In genomic region chr3:46022909-46023785, GRCh38 we compare ENCODE assay signal across 17 cellular contexts. TPM values are rescaled to one million over a fixed set of nuclear protein-coding genes. Genes with fewer than 3 reads are reported as not detected.
DNase-seq lines count a peak whose midpoint lies in the region; ATAC-seq, FAIRE-seq and TF ChIP-seq lines count a peak whose summit lies in the region.
"Had no signal": no experiment of that assay in that cellular context is flagged by ENCODE, and none has a peak within 500 bp of the region (broad histone marks: within the 10 kb centered on the region; RNA-seq: fewer than 3 reads in every experiment).

No MANE protein-coding gene starts in this region.

- TF ChIP-seq POLR2A in K562 (conservative IDR thresholded peaks at IDR 0.05) (peak; percentile 77), testis (IDR thresholded peaks at IDR 0.05) (no peak)

- no peak overlapping the region for H3K23ac ChIP-seq in neuronal stem cell (ENCODE audit: low read depth, low read length, poor library complexity)

- H3K79me2 ChIP-seq in GM23338 (replicated peaks; ENCODE audit: insufficient read depth): no peaks in the 10 kb centered on the region
- no peaks in the 10 kb centered on the region for H3K79me2 ChIP-seq in K562 (ENCODE audit: control insufficient read depth, insufficient read depth, low read length)

- H3K9ac ChIP-seq in K562 (ENCODE audit: insufficient read depth in 1 of 2, low read depth in 2 of 2, low read length in 2 of 2) (peak overlapping the region in 1 of 2 experiments; percentile 16; a peak in 1 of 4 replicates), neuronal stem cell (ENCODE audit: low read depth, low read length, poor library complexity) (peak overlapping the region; percentile 35)
- H3K9ac ChIP-seq: BLaER1 treated with 17β-estradiol and CSF1 and Interleukin-3, amounts not matched to agents 10 nM and 100 nM; GM23248 had no signal

- H3K27ac ChIP-seq in GM23338 (ENCODE audit: low read depth): no peak overlapping the region
- H3K27ac ChIP-seq in K562 (ENCODE audit: extremely low read depth, low read depth, low read length): no peak overlapping the region
- H3K27ac ChIP-seq in neuronal stem cell (replicated peaks; ENCODE audit: low read length): no peak overlapping the region
- no peak overlapping the region for H3K27ac ChIP-seq in testis
- H3K27ac ChIP-seq: BLaER1 treated with 17β-estradiol and CSF1 and Interleukin-3, amounts not matched to agents 10 nM and 100 nM; GM23248 had no signal

- peak overlapping the region; percentile 49 for H2AK5ac ChIP-seq in neuronal stem cell (ENCODE audit: low read depth, low read length)

- H3K9me1 ChIP-seq in K562 (ENCODE audit: control insufficient read depth, insufficient read depth, low read length): no peaks in the 10 kb centered on the region

- DNase-seq in GM23338 (ENCODE audit: low spot score): no peak
- peak; percentile 68 to 85 (median 78) for DNase-seq in K562 (ENCODE audit: extremely low read depth in 1 of 4, low spot score in 3 of 4)
- DNase-seq in neuronal stem cell (ENCODE audit: low spot score): no peak
- peak; percentile 48 for DNase-seq in testis
- no peak for DNase-seq in foreskin fibroblast
- DNase-seq in SK-N-DZ (ENCODE audit: low spot score): no peak
- DNase-seq: ACHN; CD4-positive, CD25-positive, alpha-beta regulatory T cell; HCEC 1CT; HFFc6 had no signal

- no peaks in the 10 kb centered on the region for H4K20me1 ChIP-seq in GM23338 (replicated peaks; ENCODE audit: insufficient read depth)
- no peaks in the 10 kb centered on the region for H4K20me1 ChIP-seq in K562 (replicated peaks; ENCODE audit: control insufficient read depth, insufficient read depth, low read length)
- H4K20me1 ChIP-seq: BLaER1 treated with 17β-estradiol and CSF1 and Interleukin-3, amounts not matched to agents 10 nM and 100 nM had no signal

- FAIRE-seq in K562 (lab: Jason Lieb, UNC): peak; percentile 59
- FAIRE-seq: GM12891 had no signal

- no peak overlapping the region for H3K4me3 Mint-ChIP-seq in GM23338
- H3K4me3 Mint-ChIP-seq: CD4-positive, CD25-positive, alpha-beta regulatory T cell; HFFc6 had no signal

- 16% methylated on average over 34 of the region's 34 CpGs for WGBS in K562 (ENCODE audit: insufficient coverage, low coverage, missing lambda C conversion rate)
- no CpG with 5 or more reads among the region's 34 CpGs for WGBS in neuronal stem cell (ENCODE audit: extremely low coverage in 2 of 2, insufficient read length in 2 of 2, insufficient replicate concordance in 1 of 2), 2 donors
- whole genome bisulfite sequencing in testis, 2 donors: 72% methylated on average over 30 to 34 of the region's 34 CpGs

- H3K4me1 ChIP-seq in GM23338 (ENCODE audit: insufficient read depth) (no peaks in the 10 kb centered on the region), K562 (replicated peaks in 1 of 2; ENCODE audit: control insufficient read depth in 2 of 2, insufficient read depth in 2 of 2, low read length in 2 of 2) (peaks cover 2 to 12% of the 10 kb centered on the region in 2 experiments; a peak in 3 of 5 replicates), neuronal stem cell (ENCODE audit: control insufficient read depth in 2 of 2, insufficient read depth in 1 of 2, low read depth in 1 of 2, low read length in 2 of 2) (no peaks in the 10 kb centered on the region), testis (no peaks in the 10 kb centered on the region)

- POLR2A ChIA-PET in K562 (lab: Yijun Ruan, JAX): interaction anchor here (0.6 to 0.8 kb wide), 3 partner anchors 11 to 758 kb away, joined by 3 read pairs; no protein-coding TSS in a partner anchor

- no peak overlapping the region for H2BK12ac ChIP-seq in neuronal stem cell (ENCODE audit: low read length)

- TF ChIP-seq CTCF in GM23338 (conservative IDR thresholded peaks at IDR 0.05; ENCODE audit: low read depth in 2 of 2) (no peak), K562 (IDR thresholded peaks at IDR 0.05 in 2 of 3, conservative IDR thresholded peaks at IDR 0.05 in 1 of 3; ENCODE audit: insufficient read depth in 2 of 3, low read depth in 1 of 3, low read length in 3 of 3) (no peak), testis (IDR thresholded peaks at IDR 0.05) (no peak), foreskin fibroblast (IDR thresholded peaks at IDR 0.05; ENCODE audit: low read depth, low read length) (no peak)

- H3K9me3 ChIP-seq in K562 (replicated peaks; ENCODE audit: control insufficient read depth, insufficient read depth, low read depth, low read length): peaks cover 4% of the 10 kb centered on the region; the same call in 1 of the 2 replicates
- H3K9me3 ChIP-seq in neuronal stem cell (replicated peaks in 1 of 2; ENCODE audit: control insufficient read depth in 2 of 2, insufficient read depth in 1 of 2, low read depth in 1 of 2, low read length in 2 of 2): peaks cover 3 to 5% of the 10 kb centered on the region in 2 donors
- H3K9me3 ChIP-seq in testis: no peaks in the 10 kb centered on the region

- peak overlapping the region; percentile 25 for H2BK15ac ChIP-seq in neuronal stem cell (ENCODE audit: low read length)

- no peaks in the 10 kb centered on the region for H3K79me1 ChIP-seq in neuronal stem cell (ENCODE audit: low read depth, low read length)

- no peaks in the 10 kb centered on the region for H3K27me3 ChIP-seq in GM23338 (ENCODE audit: insufficient read depth)
- peaks cover 8 to 25% of the 10 kb centered on the region in 2 experiments; a peak in 4 of 5 replicates for H3K27me3 ChIP-seq in K562 (ENCODE audit: control insufficient read depth in 2 of 2, insufficient read depth in 2 of 2, low read length in 2 of 2)
- peaks cover 0 to 3% (median 0%) of the 10 kb centered on the region in 3 experiments for H3K27me3 ChIP-seq in neuronal stem cell (ENCODE audit: control insufficient read depth in 3 of 3, insufficient read depth in 3 of 3, low read depth in 1 of 3, low read length in 3 of 3)
- no peaks in the 10 kb centered on the region for H3K27me3 ChIP-seq in testis
- H3K27me3 ChIP-seq: BLaER1 treated with 17β-estradiol and CSF1 and Interleukin-3, amounts not matched to agents 10 nM and 100 nM had no signal

- no peak overlapping the region for H3K4ac ChIP-seq in neuronal stem cell (ENCODE audit: low read length)

- H4K91ac ChIP-seq in neuronal stem cell (ENCODE audit: low read depth, low read length, poor library complexity): no peak overlapping the region

- ATAC-seq in GM23338: no peak
- peak; percentile 99 for ATAC-seq in K562
- ATAC-seq in GM21381 (IDR thresholded peaks at IDR 0.05; ENCODE audit: unreplicated experiment): no peak

- TF ChIP-seq EP300 in K562 (IDR thresholded peaks at IDR 0.05; ENCODE audit: low read length): no peak

- no peak overlapping the region for H3K4me3 ChIP-seq in GM23338
- H3K4me3 ChIP-seq in K562: peak overlapping the region; percentile 7
- H3K4me3 ChIP-seq in neuronal stem cell (ENCODE audit: low read length in 2 of 2): no peak overlapping the region
- H3K4me3 ChIP-seq in testis: peak overlapping the region; percentile 33 to 54
- H3K4me3 ChIP-seq in foreskin fibroblast (ENCODE audit: low read depth in 1 of 2, low read length in 2 of 2): no peak overlapping the region
- H3K4me3 ChIP-seq: BLaER1 treated with 17β-estradiol and CSF1 and Interleukin-3, amounts not matched to agents 10 nM and 100 nM; GM23248 had no signal

- H3K4me2 ChIP-seq in GM23338 (no peak overlapping the region), K562 (ENCODE audit: insufficient read depth, low read length) (peak overlapping the region; percentile 72), neuronal stem cell (ENCODE audit: insufficient read depth, low read length, poor library complexity, severe bottlenecking) (no peak overlapping the region)
- H3K4me2 ChIP-seq: BLaER1 treated with 17β-estradiol and CSF1 and Interleukin-3, amounts not matched to agents 10 nM and 100 nM had no signal

- TF ChIP-seq RAD21 in K562 (CRISPR knock-in tag; conservative IDR thresholded peaks at IDR 0.05 in 1 of 2, IDR thresholded peaks at IDR 0.05 in 1 of 2): no peak

- no peak overlapping the region for H2BK120ac ChIP-seq in neuronal stem cell (ENCODE audit: low read depth, low read length)

- H3K4me1 Mint-ChIP-seq in GM23338: no peaks in the 10 kb centered on the region
- H3K4me1 Mint-ChIP-seq: CD4-positive, CD25-positive, alpha-beta regulatory T cell had no signal

- no TSS peak for BruUV-seq in K562 (replicated peaks; lab: Mats Ljungman, UMichigan)

- H3K18ac ChIP-seq in neuronal stem cell (ENCODE audit: low read length): no peak overlapping the region

- peak overlapping the region; percentile 58; the same call in 1 of the 2 replicates for H3K27ac Mint-ChIP-seq in GM23338
- H3K27ac Mint-ChIP-seq: CD4-positive, CD25-positive, alpha-beta regulatory T cell; HFFc6 had no signal

- intact Hi-C loops in K562 (cut with micrococcal nuclease) (no loop called here), testis (cut with DNase I; ENCODE audit: low total_unique reads) (no loop called here)

- H3F3A ChIP-seq in GM23338 (replicated peaks; ENCODE audit: low read depth): no peaks in the 10 kb centered on the region

- in situ Hi-C loops in K562 (cut with MboI): no loop called here

- peaks cover 19% of the 10 kb centered on the region for H3K9me3 Mint-ChIP-seq in GM23338

- H2AFZ ChIP-seq in GM23338 (peak overlapping the region; percentile 59; the same call in 1 of the 2 replicates), K562 (ENCODE audit: low read depth, low read length) (peak overlapping the region; percentile 88), neuronal stem cell (ENCODE audit: low read length) (peak overlapping the region; percentile 40)
- H2AFZ ChIP-seq: GM23248 had no signal

- H4K8ac ChIP-seq in neuronal stem cell (ENCODE audit: low read depth, low read length): no peak overlapping the region

- peaks cover 7% of the 10 kb centered on the region; the same call in 2 of the 3 replicates for H3K36me3 Mint-ChIP-seq in GM23338 (ENCODE audit: low read depth)
- H3K36me3 Mint-ChIP-seq: CD4-positive, CD25-positive, alpha-beta regulatory T cell had no signal

- peaks cover 9% of the 10 kb centered on the region for H3K27me3 Mint-ChIP-seq in GM23338 (ENCODE audit: insufficient read depth, low read depth, poor library complexity)

- H2BK5ac ChIP-seq in neuronal stem cell (ENCODE audit: low read length): no peak overlapping the region

- CTCF ChIA-PET in K562 (lab: Yijun Ruan, JAX; ENCODE audit: low intra/inter-chr PET ratio): no interaction called here

- H3K14ac ChIP-seq in neuronal stem cell (ENCODE audit: low read length): no peak overlapping the region

- 0 out of 2 replicates have a peak, but pooled peaks cover 4% of the 10 kb centered on the region for H3K36me3 ChIP-seq in GM23338 (ENCODE audit: insufficient read depth)
- no peaks in the 10 kb centered on the region for H3K36me3 ChIP-seq in K562 (ENCODE audit: control insufficient read depth, insufficient read depth, low read length)
- no peaks in the 10 kb centered on the region for H3K36me3 ChIP-seq in neuronal stem cell (replicated peaks in 1 of 2; ENCODE audit: control insufficient read depth in 2 of 2, insufficient read depth in 2 of 2, low read length in 2 of 2)
- no peaks in the 10 kb centered on the region for H3K36me3 ChIP-seq in testis (ENCODE audit: low read depth, missing control alignments)

- H3K9me2 ChIP-seq in GM23338 (ENCODE audit: insufficient read depth): 0 out of 2 replicates have a peak, but pooled peaks cover 7% of the 10 kb centered on the region

RNA-seq across cellular contexts. Expression of gene XCR1, which starts 4.1 kb away (rescaled TPM):
- not detected in 2 replicates for total RNA-seq in GM23338 (2014; rRNA removed; shearing (Covaris generic))
- polyA plus RNA-seq in GM23338 (2016; fragmentation: Nextera tagmentation; extraction: Ambion mirVana): not detected in 2 replicates
- not detected in 2 replicates for total RNA-seq in K562 (2011; cell fraction: chromatin; rRNA removed; ENCODE audit: low replicate concordance)
- total RNA-seq in K562 (2011; cell fraction: nucleolus; rRNA removed): not detected in 2 replicates
- total RNA-seq in K562 (2011; cell fraction: nucleoplasm; rRNA removed): not detected in 2 replicates
- not detected in 2 replicates for total RNA-seq in K562 (2014; rRNA removed)
- total RNA-seq in K562 (2014; rRNA removed; fragmentation: Illumina TruSeq; extraction: Trizol): not detected in 2 replicates
- total RNA-seq in K562 (2015; rRNA removed; fragmentation: Illumina TruSeq; extraction: Trizol): not detected in 2 replicates
- total RNA-seq in K562 (2021): not detected in 2 replicates
- polyA plus RNA-seq in K562 (2011; rRNA removed): not detected in 2 replicates
- polyA plus RNA-seq in K562 (2011; cell fraction: cytosol; rRNA removed): not detected in 2 replicates
- polyA plus RNA-seq in K562 (2011; cell fraction: nucleus; rRNA removed): not detected in 2 replicates
- not detected in 2 replicates for polyA plus RNA-seq in K562 (2012)
- polyA plus RNA-seq in K562 (2014; fragmentation: Illumina TruSeq; extraction: Trizol): not detected in 2 replicates
- not detected for polyA plus RNA-seq in K562 (2014; fragmentation: Nextera tagmentation; extraction: Ambion mirVana)
- polyA plus RNA-seq in K562 (2014; rRNA removed): not detected in 2 replicates
- polyA minus RNA-seq in K562 (2011; rRNA and poly(A)+ RNA removed): not detected in 2 replicates
- polyA minus RNA-seq in K562 (2011; cell fraction: cytosol; rRNA and poly(A)+ RNA removed): not detected in 2 replicates
- polyA minus RNA-seq in K562 (2011; cell fraction: nucleus; rRNA and poly(A)+ RNA removed): not detected in 2 replicates
- not detected for polyA plus RNA-seq in neuronal stem cell (2013, experiment 1 of 2)
- polyA plus RNA-seq in neuronal stem cell (2013, experiment 2 of 2): not detected
- under 1 TPM; 0.06 to 0.16 TPM for total RNA-seq in testis
- 0.34 TPM for polyA plus RNA-seq in testis (ENCODE audit: insufficient read depth, low read depth, low replicate concordance)
- polyA plus RNA-seq in SK-N-DZ (2014; cell fraction: cytosol; rRNA removed): not detected in 2 replicates
- polyA plus RNA-seq in SK-N-DZ (2014; cell fraction: nucleus; rRNA removed): not detected in 2 replicates
- total RNA-seq: A172; CD4-positive, CD25-positive, alpha-beta regulatory T cell; G401; GM23248; HFFc6; HT1080 had no signal
- polyA plus RNA-seq: CD4-positive, CD25-positive, alpha-beta regulatory T cell; GM23248 had no signal

RNA-seq across cellular contexts. Expression of gene FYCO1, which starts 27.5 kb away (rescaled TPM):
- total RNA-seq in GM23338 (2014; rRNA removed; shearing (Covaris generic)): 17.2 and 19.1 TPM in 2 replicates
- 3.8 and 4.5 TPM in 2 replicates for polyA plus RNA-seq in GM23338 (2016; fragmentation: Nextera tagmentation; extraction: Ambion mirVana)
- 31.3 and 41.9 TPM in 2 replicates for total RNA-seq in K562 (2011; cell fraction: chromatin; rRNA removed; ENCODE audit: low replicate concordance)
- total RNA-seq in K562 (2011; cell fraction: nucleolus; rRNA removed): 26.8 and 33.7 TPM in 2 replicates
- total RNA-seq in K562 (2011; cell fraction: nucleoplasm; rRNA removed): 26.5 and 30.9 TPM in 2 replicates
- 6.7 and 7.9 TPM in 2 replicates for total RNA-seq in K562 (2014; rRNA removed)
- total RNA-seq in K562 (2014; rRNA removed; fragmentation: Illumina TruSeq; extraction: Trizol): 7.4 and 8.3 TPM in 2 replicates
- total RNA-seq in K562 (2015; rRNA removed; fragmentation: Illumina TruSeq; extraction: Trizol): 8.6 and 9.1 TPM in 2 replicates
- total RNA-seq in K562 (2021): 11.8 and 13.8 TPM in 2 replicates
- polyA plus RNA-seq in K562 (2011; rRNA removed): 7.2 and 7.7 TPM in 2 replicates
- 7.5 and 8.3 TPM in 2 replicates for polyA plus RNA-seq in K562 (2011; cell fraction: cytosol; rRNA removed)
- 15.5 and 25.2 TPM in 2 replicates for polyA plus RNA-seq in K562 (2011; cell fraction: nucleus; rRNA removed)
- 5.4 and 7.1 TPM in 2 replicates for polyA plus RNA-seq in K562 (2012)
- 10.6 and 11.1 TPM in 2 replicates for polyA plus RNA-seq in K562 (2014; fragmentation: Illumina TruSeq; extraction: Trizol)
- 1 to 10 TPM; 2.1 to 3.0 TPM for polyA plus RNA-seq in K562 (2014; fragmentation: Nextera tagmentation; extraction: Ambion mirVana)
- polyA plus RNA-seq in K562 (2014; rRNA removed): 7.4 and 9.6 TPM in 2 replicates
- polyA minus RNA-seq in K562 (2011; rRNA and poly(A)+ RNA removed): 13.2 and 13.9 TPM in 2 replicates
- polyA minus RNA-seq in K562 (2011; cell fraction: cytosol; rRNA and poly(A)+ RNA removed): 7.2 and 8.5 TPM in 2 replicates
- polyA minus RNA-seq in K562 (2011; cell fraction: nucleus; rRNA and poly(A)+ RNA removed): 28.9 and 29.5 TPM in 2 replicates
- polyA plus RNA-seq in neuronal stem cell (2013, experiment 1 of 2): 4.6 TPM
- polyA plus RNA-seq in neuronal stem cell (2013, experiment 2 of 2): 4.7 TPM
- total RNA-seq in testis: 10 to 100 TPM; 21.7 to 24.2 TPM
- polyA plus RNA-seq in testis (ENCODE audit: insufficient read depth, low read depth, low replicate concordance): 12.8 TPM
- polyA plus RNA-seq in SK-N-DZ (2014; cell fraction: cytosol; rRNA removed): 1.8 TPM in 2 replicates
- 2.8 and 4.5 TPM in 2 replicates for polyA plus RNA-seq in SK-N-DZ (2014; cell fraction: nucleus; rRNA removed)

Comparison
In these comparisons a context has a peak if more than half of its experiments do, and no peak if none do; other contexts are left out.
1. DNase-seq: peak in K562 (4 of 4) and testis (single experiment); none in GM23338 (single experiment), neuronal stem cell (single experiment), foreskin fibroblast (0 of 2) and SK-N-DZ (single experiment).
2. H3K4me3 ChIP-seq: peak in K562 (single experiment) and testis (2 of 2); none in GM23338 (single experiment), neuronal stem cell (0 of 2) and foreskin fibroblast (0 of 2).
3. Peak in every context shown above with its lines, with median percentiles within 50 percentile points of each other: H2AFZ ChIP-seq.